In the genomic region with DNA sequence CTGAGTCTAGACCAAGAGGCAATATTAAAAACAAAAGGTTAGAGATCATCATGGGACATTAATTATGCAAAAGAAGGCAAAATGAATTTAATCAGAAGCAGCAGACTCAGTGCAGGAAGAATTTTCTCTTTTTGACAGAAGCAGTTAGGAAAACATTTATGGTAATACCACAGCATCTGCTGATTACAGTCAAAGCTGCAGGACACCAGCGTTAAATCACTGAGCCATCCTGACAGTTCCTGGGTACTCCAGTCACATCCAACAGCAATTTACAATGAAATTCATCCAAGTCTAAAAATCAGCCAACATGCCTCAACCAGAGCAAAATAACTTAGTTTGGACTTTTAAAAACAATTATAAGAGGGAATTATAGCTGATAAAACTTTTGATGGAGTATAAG, we compare ENCODE assay signal across 18 cellular contexts.
DNase-seq lines count a peak whose midpoint lies in the region; ATAC-seq, FAIRE-seq and TF ChIP-seq lines count a peak whose summit lies in the region.
"Had no signal": no experiment of that assay in that cellular context is flagged by ENCODE, and none has a peak within 500 bp of the region (broad histone marks: within the 10 kb centered on the region; RNA-seq: fewer than 3 reads in every experiment).

No MANE protein-coding gene starts in this region.

- H4K20me1 ChIP-seq in H1 (replicated peaks in 1 of 2; ENCODE audit: control insufficient read depth in 1 of 2, insufficient read depth in 2 of 2, low read length in 2 of 2), result no peaks in the 10 kb centered on the region
- no peaks in the 10 kb centered on the region for H4K20me1 ChIP-seq in MM.1S (ENCODE audit: insufficient read depth, low read length)

- TF ChIP-seq POLR2A in H1 (IDR thresholded peaks at IDR 0.05; ENCODE audit: control extremely low read depth in 1 of 2, low read depth in 2 of 2, low read length in 2 of 2), result no peak

- 74% methylated on average over 1 of the region's 1 CpG; no CpG with 5 or more reads in 1 of the 2 experiments for WGBS in H1 (ENCODE audit: extremely low coverage in 1 of 2, insufficient coverage in 1 of 2, insufficient read length in 1 of 2, insufficient replicate concordance in 2 of 2, low coverage in 1 of 2, low lambda C conversion rate in 2 of 2, missing lambda C conversion rate in 1 of 2), 2 experiments
- no CpG with 5 or more reads among the region's 1 CpG for WGBS in neuronal stem cell (ENCODE audit: extremely low coverage in 2 of 2, insufficient read length in 2 of 2, insufficient replicate concordance in 1 of 2), 2 donors

- H4K5ac ChIP-seq in H1 (ENCODE audit: insufficient read length, low read depth, low read length), result peak overlapping the region; percentile 54

- no peak for TF ChIP-seq RAD21 in H1 (IDR thresholded peaks at IDR 0.05 in 1 of 2, conservative IDR thresholded peaks at IDR 0.05 in 1 of 2; ENCODE audit: low read depth in 2 of 2, low read length in 2 of 2)

- DNase-seq in NCI-H2171 treated with DMSO at 0.1 percent for 48 hours (lab: John Stamatoyannopoulos, UW) (peak; percentile 18), NCI-H2171 (lab: John Stamatoyannopoulos, UW) (no peak), NCI-H82 treated with DMSO at 0.1 percent for 48 hours (lab: John Stamatoyannopoulos, UW; ENCODE audit: unreplicated experiment) (peak; percentile 43), H1 (ENCODE audit: low read depth in 1 of 2, low spot score in 2 of 2) (no peak), neuronal stem cell (ENCODE audit: low spot score) (no peak), MM.1S (no peak), NCI-H1105 treated with DMSO at 0.1 percent for 48 hours (lab: John Stamatoyannopoulos, UW) (no peak)
- DNase-seq: COR-L47, DMS53, KBM-7, NCI-H2029, NCI-H2227 treated with DMSO at 0.1 percent for 48 hours, NCI-H748 treated with DMSO at 0.1 percent for 48 hours had no signal

- H2BK12ac ChIP-seq in H1 (ENCODE audit: low read depth, low read length), result no peak overlapping the region
- H2BK12ac ChIP-seq in neuronal stem cell (ENCODE audit: low read length), result no peak overlapping the region

- H2AFZ ChIP-seq in H1 (ENCODE audit: low read length) (no peak overlapping the region), neuronal stem cell (ENCODE audit: low read length) (peak overlapping the region; percentile 14), MM.1S (ENCODE audit: low read length) (no peak overlapping the region)

- POLR2A ChIA-PET in H1 (lab: Charles Lee; ENCODE audit: partially characterized antibody), result no interaction called here

- H3K27me3 ChIP-seq in H1 (replicated peaks in 1 of 4; ENCODE audit: control insufficient read depth in 3 of 4, extremely low read depth in 1 of 4, insufficient read depth in 3 of 4, low read length in 3 of 4), result peaks cover 0 to 1% (median 0%) of the 10 kb centered on the region in 4 experiments; a peak in 1 of 7 replicates
- H3K27me3 ChIP-seq in neuronal stem cell (ENCODE audit: control insufficient read depth in 3 of 3, insufficient read depth in 3 of 3, low read depth in 1 of 3, low read length in 3 of 3), result no peaks in the 10 kb centered on the region
- no peaks in the 10 kb centered on the region for H3K27me3 ChIP-seq in MM.1S (replicated peaks; ENCODE audit: insufficient read depth, low read length)

- peak; percentile 13 for FAIRE-seq in H1 (lab: Jason Lieb, UNC)
- FAIRE-seq: A204.1 had no signal

- no peak overlapping the region for H3K23ac ChIP-seq in H1 (ENCODE audit: insufficient read length)
- H3K23ac ChIP-seq in neuronal stem cell (ENCODE audit: low read depth, low read length, poor library complexity), result no peak overlapping the region

- H3K18ac ChIP-seq in H1 (ENCODE audit: extremely low read depth, low read length) (no peak overlapping the region), neuronal stem cell (ENCODE audit: low read length) (no peak overlapping the region)

- H4K91ac ChIP-seq in H1 (replicated peaks; ENCODE audit: insufficient read length, low read length) (no peak overlapping the region), neuronal stem cell (ENCODE audit: low read depth, low read length, poor library complexity) (no peak overlapping the region)

- H3K79me2 ChIP-seq in H1 (ENCODE audit: control insufficient read depth in 1 of 2, insufficient read depth in 2 of 2, low read length in 2 of 2) (no peaks in the 10 kb centered on the region), MM.1S (ENCODE audit: low read length) (no peaks in the 10 kb centered on the region)

- H3K4me2 ChIP-seq in H1 (ENCODE audit: insufficient read depth in 1 of 2, low read depth in 2 of 2, low read length in 2 of 2) (no peak overlapping the region), neuronal stem cell (ENCODE audit: insufficient read depth, low read length, poor library complexity, severe bottlenecking) (no peak overlapping the region), MM.1S (ENCODE audit: low read depth, low read length) (no peak overlapping the region)

- H3K9me2 ChIP-seq in MM.1S (replicated peaks; ENCODE audit: insufficient read depth, low read length), result no peaks in the 10 kb centered on the region

- no peaks in the 10 kb centered on the region for H3K23me2 ChIP-seq in H1 (ENCODE audit: low read depth, low read length)

- H2BK20ac ChIP-seq in H1 (ENCODE audit: low read length), result no peak overlapping the region

- no peak overlapping the region for H3K14ac ChIP-seq in H1 (ENCODE audit: insufficient read length)
- H3K14ac ChIP-seq in neuronal stem cell (ENCODE audit: low read length), result no peak overlapping the region

- H3K4me1 ChIP-seq in H1 (replicated peaks in 1 of 4; ENCODE audit: control insufficient read depth in 3 of 4, insufficient read depth in 4 of 4, low read length in 3 of 4), result peaks cover 0 to 8% (median 4%) of the 10 kb centered on the region in 4 experiments; a peak in 5 of 7 replicates
- H3K4me1 ChIP-seq in neuronal stem cell (ENCODE audit: control insufficient read depth in 2 of 2, insufficient read depth in 1 of 2, low read depth in 1 of 2, low read length in 2 of 2), result peaks cover 2 to 3% of the 10 kb centered on the region in 2 donors
- H3K4me1 ChIP-seq in MM.1S (ENCODE audit: low read length), result no peaks in the 10 kb centered on the region

- H3F3A ChIP-seq in MM.1S (ENCODE audit: insufficient read depth, low read length), result no peaks in the 10 kb centered on the region

- H2BK5ac ChIP-seq in H1 (ENCODE audit: low read depth, low read length), result no peak overlapping the region
- no peak overlapping the region for H2BK5ac ChIP-seq in neuronal stem cell (ENCODE audit: low read length)

- H3K9ac ChIP-seq in H1 (replicated peaks in 1 of 4; ENCODE audit: extremely low read depth in 1 of 4, low read depth in 3 of 4, low read length in 3 of 4) (no peak overlapping the region), neuronal stem cell (ENCODE audit: low read depth, low read length, poor library complexity) (no peak overlapping the region), MM.1S (ENCODE audit: low read length) (no peak overlapping the region)

- H3K9me3 ChIP-seq in H1 (ENCODE audit: insufficient read depth in 2 of 2, low read depth in 1 of 2, low read length in 1 of 2) (no peaks in the 10 kb centered on the region), neuronal stem cell (replicated peaks in 1 of 2; ENCODE audit: control insufficient read depth in 2 of 2, insufficient read depth in 1 of 2, low read depth in 1 of 2, low read length in 2 of 2) (no peaks in the 10 kb centered on the region), MM.1S (replicated peaks; ENCODE audit: insufficient read depth, low read length) (no peaks in the 10 kb centered on the region)

- H2AK5ac ChIP-seq in H1 (ENCODE audit: low read depth, low read length) (no peak overlapping the region), neuronal stem cell (ENCODE audit: low read depth, low read length) (no peak overlapping the region)

- H3K4ac ChIP-seq in H1 (replicated peaks; ENCODE audit: insufficient read length, low read depth, low read length) (no peak overlapping the region), neuronal stem cell (ENCODE audit: low read length) (no peak overlapping the region)

- H4K8ac ChIP-seq in H1 (ENCODE audit: extremely low read depth, insufficient read depth, low read length) (no peak overlapping the region), neuronal stem cell (ENCODE audit: low read depth, low read length) (no peak overlapping the region)

- TF ChIP-seq CTCF in H1 (IDR thresholded peaks at IDR 0.05; ENCODE audit: control extremely low read depth in 1 of 3, insufficient read depth in 1 of 3, low read depth in 1 of 3, low read length in 3 of 3) (no peak), MM.1S (IDR thresholded peaks at IDR 0.05; ENCODE audit: low read length) (no peak)

- CTCF ChIA-PET in H1 (lab: Charles Lee; ENCODE audit: partially characterized antibody), result interaction anchor here (1.5 to 2.0 kb wide), 2 partner anchors 9 to 84 kb away, joined by 7 to 11 read pairs; no protein-coding TSS in a partner anchor

- no peak overlapping the region for H3K4me3 ChIP-seq in H1 (ENCODE audit: extremely low read depth in 1 of 4, insufficient read depth in 2 of 4, low read depth in 3 of 4, low read length in 4 of 4)
- no peak overlapping the region for H3K4me3 ChIP-seq in neuronal stem cell (ENCODE audit: low read length in 2 of 2)
- H3K4me3 ChIP-seq in MM.1S (ENCODE audit: low read length), result no peak overlapping the region

- H2BK120ac ChIP-seq in H1 (replicated peaks; ENCODE audit: low read depth, low read length), result no peak overlapping the region
- no peak overlapping the region for H2BK120ac ChIP-seq in neuronal stem cell (ENCODE audit: low read depth, low read length)

- H3K79me1 ChIP-seq in H1 (ENCODE audit: low read depth, low read length), result no peaks in the 10 kb centered on the region
- H3K79me1 ChIP-seq in neuronal stem cell (ENCODE audit: low read depth, low read length), result no peaks in the 10 kb centered on the region

- no peak for TF ChIP-seq EP300 in H1 (IDR thresholded peaks at IDR 0.05; ENCODE audit: borderline replicate concordance in 1 of 2, low read depth in 2 of 2, low read length in 2 of 2)

- ATAC-seq in GM19397 (IDR thresholded peaks at IDR 0.05; ENCODE audit: unreplicated experiment), result no peak
- ATAC-seq: HCT116, Panc1, Right ventricle myocardium inferior had no signal

- no peak overlapping the region for H3K56ac ChIP-seq in H1 (replicated peaks; ENCODE audit: insufficient read length, low read depth, low read length)

- no peaks in the 10 kb centered on the region for H3K36me3 ChIP-seq in H1 (ENCODE audit: control insufficient read depth in 2 of 4, insufficient read depth in 4 of 4, low read length in 3 of 4)
- no peaks in the 10 kb centered on the region for H3K36me3 ChIP-seq in neuronal stem cell (replicated peaks in 1 of 2; ENCODE audit: control insufficient read depth in 2 of 2, insufficient read depth in 2 of 2, low read length in 2 of 2)
- no peaks in the 10 kb centered on the region; the same call in 1 of the 2 replicates for H3K36me3 ChIP-seq in MM.1S (replicated peaks; ENCODE audit: insufficient read depth, low read length)

- H2BK15ac ChIP-seq in H1 (ENCODE audit: low read length) (no peak overlapping the region), neuronal stem cell (ENCODE audit: low read length) (no peak overlapping the region)

- H3K27ac ChIP-seq in H1 (ENCODE audit: low read depth, low read length) (no peak overlapping the region), neuronal stem cell (replicated peaks; ENCODE audit: low read length) (no peak overlapping the region), MM.1S (ENCODE audit: low read length) (no peak overlapping the region)

Comparison
In these comparisons a context has a peak if more than half of its experiments do, and no peak if none do; other contexts are left out.
1. DNase-seq: peak in NCI-H2171 treated with DMSO at 0.1 percent for 48 hours (single experiment) and NCI-H82 treated with DMSO at 0.1 percent for 48 hours (single experiment); none in NCI-H2171 (single experiment), H1 (0 of 2), neuronal stem cell (single experiment), MM.1S (single experiment) and NCI-H1105 treated with DMSO at 0.1 percent for 48 hours (single experiment).